ENCODE assay signal across 8 cellular contexts in genomic region chr5:154515488-154515887, GRCh38. TPM values are rescaled to one million over a fixed set of nuclear protein-coding genes. Genes with fewer than 3 reads are reported as not detected.
DNase-seq lines count a peak whose midpoint lies in the region; ATAC-seq, FAIRE-seq and TF ChIP-seq lines count a peak whose summit lies in the region.
"Not testable (repeated sequence)": the region's sequence is repeated elsewhere in the genome, so short reads cannot be mapped to it uniquely, and the experiment has no call there.

No MANE protein-coding gene starts in this region.

- H3K27me3 ChIP-seq in trophoblast cell (ENCODE audit: insufficient read depth, low read length), result not testable (repeated sequence)

- peak overlapping the region; percentile 85 for H4K91ac ChIP-seq in trophoblast cell (ENCODE audit: low read depth, low read length)

- H4K8ac ChIP-seq in trophoblast cell (ENCODE audit: low read depth, low read length), result not testable (repeated sequence)

- peaks cover 23 to 28% of the 10 kb centered on the region in 2 experiments for H3K4me1 ChIP-seq in trophoblast cell (ENCODE audit: control insufficient read depth in 1 of 2, insufficient read depth in 2 of 2, low read length in 2 of 2)

- peak overlapping the region; percentile 30 for H2AFZ ChIP-seq in trophoblast cell (ENCODE audit: insufficient read depth, low read length, poor library complexity)

- peak overlapping the region; percentile 44 for H2AK5ac ChIP-seq in trophoblast cell (ENCODE audit: low read length)

- peaks cover 14% of the 10 kb centered on the region for H3K79me2 ChIP-seq in trophoblast cell (ENCODE audit: control insufficient read depth, insufficient read depth, low read length, poor library complexity)

- not testable (repeated sequence) for H4K12ac ChIP-seq in trophoblast cell (ENCODE audit: low read depth, low read length)

- not testable (repeated sequence) for H3K9ac ChIP-seq in trophoblast cell (ENCODE audit: low read length)

- not testable (repeated sequence) for H3K23ac ChIP-seq in trophoblast cell (ENCODE audit: low read length)

- H3K14ac ChIP-seq in trophoblast cell (ENCODE audit: low read length), result peak overlapping the region; percentile 78

- H3K36me3 ChIP-seq in trophoblast cell (ENCODE audit: control insufficient read depth in 1 of 2, insufficient read depth in 2 of 2, low read length in 2 of 2), result not testable (repeated sequence)

- peak overlapping the region; percentile 69 for H3K18ac ChIP-seq in trophoblast cell (ENCODE audit: low read length)

- H3K4me2 ChIP-seq in trophoblast cell (ENCODE audit: low read length), result not testable (repeated sequence)

- H2BK120ac ChIP-seq in trophoblast cell (ENCODE audit: insufficient read depth, low read length, poor library complexity), result peak overlapping the region; percentile 81

- H2BK5ac ChIP-seq in trophoblast cell (ENCODE audit: low read depth, low read length, poor library complexity), result peak overlapping the region; percentile 82

- peak overlapping the region; percentile 40 for H3K4ac ChIP-seq in trophoblast cell (ENCODE audit: low read depth, low read length)

- not testable (repeated sequence) for H3K27ac ChIP-seq in trophoblast cell (ENCODE audit: low read depth, low read length)

- peak; percentile 45 for FAIRE-seq in GM12891 (lab: Jason Lieb, UNC)

- H3K9me3 ChIP-seq in trophoblast cell (ENCODE audit: insufficient read depth, low read depth, low read length), result not testable (repeated sequence)

- DNase-seq in GM12891 (ENCODE audit: insufficient read length, low spot score); trophoblast cell: not testable (repeated sequence)
- peak; percentile 69 for DNase-seq in SIG-M5 treated with dmso at 0.1 percent for 504 hours (lab: John Stamatoyannopoulos, UW; ENCODE audit: unreplicated experiment)

- peak overlapping the region; percentile 92 for H2BK12ac ChIP-seq in trophoblast cell (ENCODE audit: low read length)

- not testable (repeated sequence) for H3K4me3 ChIP-seq in trophoblast cell (ENCODE audit: low read depth, low read length)

- not testable (repeated sequence) for TF ChIP-seq POLR2A in GM12891 (IDR thresholded peaks at IDR 0.05; ENCODE audit: low read depth, low read length)

- H3K79me1 ChIP-seq in trophoblast cell (ENCODE audit: low read length), result peaks cover 55% of the 10 kb centered on the region

- no CpG with 5 or more reads among the region's 6 CpGs for WGBS in trophoblast cell (ENCODE audit: extremely low coverage, insufficient coverage, insufficient read length)

- ATAC-seq in GM18907 (IDR thresholded peaks at IDR 0.05; ENCODE audit: unreplicated experiment) (peak; percentile 85), GM21367 (IDR thresholded peaks at IDR 0.05; ENCODE audit: unreplicated experiment) (peak; percentile 54), HG02623 (IDR thresholded peaks at IDR 0.05; ENCODE audit: unreplicated experiment) (peak; percentile 71), HG03095 (IDR thresholded peaks at IDR 0.05; ENCODE audit: unreplicated experiment) (peak; percentile 73), HG03521 (IDR thresholded peaks at IDR 0.05; ENCODE audit: unreplicated experiment) (peak; percentile 73)

TF ChIP-seq in GM12891, 5 proteins besides CTCF, POLR2A, EP300 and RAD21:
- TF ChIP-seq SPI1 (IDR thresholded peaks at IDR 0.05; ENCODE audit: low read depth, low read length), result 0 out of 2 replicates have a peak, but pooled peaks have one; percentile 17

RNA-seq across cellular contexts. Expression of gene HAND1, which starts 37.5 kb away (rescaled TPM):
- polyA plus RNA-seq in GM12891 (2012; ENCODE audit: low read depth, missing spikeins), result 0.06 TPM
- polyA plus RNA-seq in trophoblast cell (2013), result 1,543 and 1,644 TPM in 2 replicates
